ENCODE assay signal across 1 cellular context in the genomic region with DNA sequence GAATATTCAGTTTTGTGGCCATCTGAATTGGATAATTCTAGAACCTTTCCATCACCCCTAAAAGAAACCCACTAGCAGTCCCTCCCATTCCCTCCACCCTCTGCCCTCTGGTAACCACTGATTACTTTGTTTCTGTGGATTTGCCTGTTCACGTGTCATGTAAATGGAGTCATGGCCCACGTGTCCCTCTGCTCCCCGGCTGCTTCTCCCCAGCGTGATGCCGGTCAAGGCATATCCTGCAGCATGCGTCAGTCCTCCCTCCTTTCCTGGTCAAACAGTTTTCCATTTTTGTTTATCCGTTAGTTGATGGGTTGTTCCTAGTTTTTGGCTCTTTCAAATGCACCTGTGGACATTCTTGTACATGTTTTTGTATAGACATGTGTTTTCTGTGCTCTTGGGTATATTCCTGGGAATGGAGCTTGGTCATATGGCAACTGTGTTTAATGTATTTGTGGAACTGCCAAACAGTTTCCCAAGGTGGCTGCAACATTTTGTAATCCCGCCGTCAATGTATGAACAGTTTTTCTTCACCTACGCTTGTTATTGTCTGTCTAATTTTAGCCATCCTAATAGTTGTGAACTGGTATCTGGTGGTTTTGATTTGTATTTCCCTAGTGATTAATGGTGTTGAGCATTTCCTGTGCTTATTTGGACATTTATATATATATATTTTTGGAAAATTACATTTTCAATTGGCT.
TF ChIP-seq lines count a peak whose summit lies in the region.

No MANE protein-coding gene starts in this region.

TF ChIP-seq in K562, 482 proteins besides CTCF, POLR2A, EP300 and RAD21:
- TF ChIP-seq, protein P1, sequence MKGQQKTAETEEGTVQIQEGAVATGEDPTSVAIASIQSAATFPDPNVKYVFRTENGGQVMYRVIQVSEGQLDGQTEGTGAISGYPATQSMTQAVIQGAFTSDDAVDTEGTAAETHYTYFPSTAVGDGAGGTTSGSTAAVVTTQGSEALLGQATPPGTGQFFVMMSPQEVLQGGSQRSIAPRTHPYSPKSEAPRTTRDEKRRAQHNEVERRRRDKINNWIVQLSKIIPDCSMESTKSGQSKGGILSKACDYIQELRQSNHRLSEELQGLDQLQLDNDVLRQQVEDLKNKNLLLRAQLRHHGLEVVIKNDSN (CRISPR knock-in tag; IDR thresholded peaks at IDR 0.05): peak; percentile 34; the same call in 1 of the 2 replicates
- TF ChIP-seq, protein P2, sequence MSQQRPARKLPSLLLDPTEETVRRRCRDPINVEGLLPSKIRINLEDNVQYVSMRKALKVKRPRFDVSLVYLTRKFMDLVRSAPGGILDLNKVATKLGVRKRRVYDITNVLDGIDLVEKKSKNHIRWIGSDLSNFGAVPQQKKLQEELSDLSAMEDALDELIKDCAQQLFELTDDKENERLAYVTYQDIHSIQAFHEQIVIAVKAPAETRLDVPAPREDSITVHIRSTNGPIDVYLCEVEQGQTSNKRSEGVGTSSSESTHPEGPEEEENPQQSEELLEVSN (IDR thresholded peaks at IDR 0.05; ENCODE audit: borderline replicate concordance in 1 of 2, extremely low read depth in 1 of 2, insufficient read depth in 1 of 2, insufficient read length in 1 of 2, low read depth in 1 of 2, low read length in 1 of 2, poor library complexity in 1 of 2, severe bottlenecking in 1 of 2): peak in 1 of 2 experiments; percentile 33
- TF ChIP-seq, protein P3, sequence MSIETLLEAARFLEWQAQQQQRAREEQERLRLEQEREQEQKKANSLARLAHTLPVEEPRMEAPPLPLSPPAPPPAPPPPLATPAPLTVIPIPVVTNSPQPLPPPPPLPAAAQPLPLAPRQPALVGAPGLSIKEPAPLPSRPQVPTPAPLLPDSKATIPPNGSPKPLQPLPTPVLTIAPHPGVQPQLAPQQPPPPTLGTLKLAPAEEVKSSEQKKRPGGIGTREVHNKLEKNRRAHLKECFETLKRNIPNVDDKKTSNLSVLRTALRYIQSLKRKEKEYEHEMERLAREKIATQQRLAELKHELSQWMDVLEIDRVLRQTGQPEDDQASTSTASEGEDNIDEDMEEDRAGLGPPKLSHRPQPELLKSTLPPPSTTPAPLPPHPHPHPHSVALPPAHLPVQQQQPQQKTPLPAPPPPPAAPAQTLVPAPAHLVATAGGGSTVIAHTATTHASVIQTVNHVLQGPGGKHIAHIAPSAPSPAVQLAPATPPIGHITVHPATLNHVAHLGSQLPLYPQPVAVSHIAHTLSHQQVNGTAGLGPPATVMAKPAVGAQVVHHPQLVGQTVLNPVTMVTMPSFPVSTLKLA (conservative IDR thresholded peaks at IDR 0.05): peak; percentile 52 to 58; a peak in 1 of 4 replicates
- peak; percentile 23; the same call in 1 of the 2 replicates for TF ChIP-seq CBFA2T3 (IDR thresholded peaks at IDR 0.05)
- TF ChIP-seq, protein P4, sequence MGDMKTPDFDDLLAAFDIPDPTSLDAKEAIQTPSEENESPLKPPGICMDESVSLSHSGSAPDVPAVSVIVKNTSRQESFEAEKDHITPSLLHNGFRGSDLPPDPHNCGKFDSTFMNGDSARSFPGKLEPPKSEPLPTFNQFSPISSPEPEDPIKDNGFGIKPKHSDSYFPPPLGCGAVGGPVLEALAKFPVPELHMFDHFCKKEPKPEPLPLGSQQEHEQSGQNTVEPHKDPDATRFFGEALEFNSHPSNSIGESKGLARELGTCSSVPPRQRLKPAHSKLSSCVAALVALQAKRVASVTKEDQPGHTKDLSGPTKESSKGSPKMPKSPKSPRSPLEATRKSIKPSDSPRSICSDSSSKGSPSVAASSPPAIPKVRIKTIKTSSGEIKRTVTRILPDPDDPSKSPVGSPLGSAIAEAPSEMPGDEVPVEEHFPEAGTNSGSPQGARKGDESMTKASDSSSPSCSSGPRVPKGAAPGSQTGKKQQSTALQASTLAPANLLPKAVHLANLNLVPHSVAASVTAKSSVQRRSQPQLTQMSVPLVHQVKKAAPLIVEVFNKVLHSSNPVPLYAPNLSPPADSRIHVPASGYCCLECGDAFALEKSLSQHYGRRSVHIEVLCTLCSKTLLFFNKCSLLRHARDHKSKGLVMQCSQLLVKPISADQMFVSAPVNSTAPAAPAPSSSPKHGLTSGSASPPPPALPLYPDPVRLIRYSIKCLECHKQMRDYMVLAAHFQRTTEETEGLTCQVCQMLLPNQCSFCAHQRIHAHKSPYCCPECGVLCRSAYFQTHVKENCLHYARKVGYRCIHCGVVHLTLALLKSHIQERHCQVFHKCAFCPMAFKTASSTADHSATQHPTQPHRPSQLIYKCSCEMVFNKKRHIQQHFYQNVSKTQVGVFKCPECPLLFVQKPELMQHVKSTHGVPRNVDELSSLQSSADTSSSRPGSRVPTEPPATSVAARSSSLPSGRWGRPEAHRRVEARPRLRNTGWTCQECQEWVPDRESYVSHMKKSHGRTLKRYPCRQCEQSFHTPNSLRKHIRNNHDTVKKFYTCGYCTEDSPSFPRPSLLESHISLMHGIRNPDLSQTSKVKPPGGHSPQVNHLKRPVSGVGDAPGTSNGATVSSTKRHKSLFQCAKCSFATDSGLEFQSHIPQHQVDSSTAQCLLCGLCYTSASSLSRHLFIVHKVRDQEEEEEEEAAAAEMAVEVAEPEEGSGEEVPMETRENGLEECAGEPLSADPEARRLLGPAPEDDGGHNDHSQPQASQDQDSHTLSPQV (IDR thresholded peaks at IDR 0.05): 0 out of 2 replicates have a peak, but pooled peaks have one; percentile 21
- TF ChIP-seq, protein P5, sequence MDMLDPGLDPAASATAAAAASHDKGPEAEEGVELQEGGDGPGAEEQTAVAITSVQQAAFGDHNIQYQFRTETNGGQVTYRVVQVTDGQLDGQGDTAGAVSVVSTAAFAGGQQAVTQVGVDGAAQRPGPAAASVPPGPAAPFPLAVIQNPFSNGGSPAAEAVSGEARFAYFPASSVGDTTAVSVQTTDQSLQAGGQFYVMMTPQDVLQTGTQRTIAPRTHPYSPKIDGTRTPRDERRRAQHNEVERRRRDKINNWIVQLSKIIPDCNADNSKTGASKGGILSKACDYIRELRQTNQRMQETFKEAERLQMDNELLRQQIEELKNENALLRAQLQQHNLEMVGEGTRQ (CRISPR knock-in tag; IDR thresholded peaks at IDR 0.05): peak; percentile 30; the same call in 1 of the 2 replicates
- no peak for TF ChIP-seq BRF1 (IDR thresholded peaks at IDR 0.05; ENCODE audit: borderline replicate concordance, extremely low read depth, insufficient read length)
- TF ChIP-seq, protein P6, sequence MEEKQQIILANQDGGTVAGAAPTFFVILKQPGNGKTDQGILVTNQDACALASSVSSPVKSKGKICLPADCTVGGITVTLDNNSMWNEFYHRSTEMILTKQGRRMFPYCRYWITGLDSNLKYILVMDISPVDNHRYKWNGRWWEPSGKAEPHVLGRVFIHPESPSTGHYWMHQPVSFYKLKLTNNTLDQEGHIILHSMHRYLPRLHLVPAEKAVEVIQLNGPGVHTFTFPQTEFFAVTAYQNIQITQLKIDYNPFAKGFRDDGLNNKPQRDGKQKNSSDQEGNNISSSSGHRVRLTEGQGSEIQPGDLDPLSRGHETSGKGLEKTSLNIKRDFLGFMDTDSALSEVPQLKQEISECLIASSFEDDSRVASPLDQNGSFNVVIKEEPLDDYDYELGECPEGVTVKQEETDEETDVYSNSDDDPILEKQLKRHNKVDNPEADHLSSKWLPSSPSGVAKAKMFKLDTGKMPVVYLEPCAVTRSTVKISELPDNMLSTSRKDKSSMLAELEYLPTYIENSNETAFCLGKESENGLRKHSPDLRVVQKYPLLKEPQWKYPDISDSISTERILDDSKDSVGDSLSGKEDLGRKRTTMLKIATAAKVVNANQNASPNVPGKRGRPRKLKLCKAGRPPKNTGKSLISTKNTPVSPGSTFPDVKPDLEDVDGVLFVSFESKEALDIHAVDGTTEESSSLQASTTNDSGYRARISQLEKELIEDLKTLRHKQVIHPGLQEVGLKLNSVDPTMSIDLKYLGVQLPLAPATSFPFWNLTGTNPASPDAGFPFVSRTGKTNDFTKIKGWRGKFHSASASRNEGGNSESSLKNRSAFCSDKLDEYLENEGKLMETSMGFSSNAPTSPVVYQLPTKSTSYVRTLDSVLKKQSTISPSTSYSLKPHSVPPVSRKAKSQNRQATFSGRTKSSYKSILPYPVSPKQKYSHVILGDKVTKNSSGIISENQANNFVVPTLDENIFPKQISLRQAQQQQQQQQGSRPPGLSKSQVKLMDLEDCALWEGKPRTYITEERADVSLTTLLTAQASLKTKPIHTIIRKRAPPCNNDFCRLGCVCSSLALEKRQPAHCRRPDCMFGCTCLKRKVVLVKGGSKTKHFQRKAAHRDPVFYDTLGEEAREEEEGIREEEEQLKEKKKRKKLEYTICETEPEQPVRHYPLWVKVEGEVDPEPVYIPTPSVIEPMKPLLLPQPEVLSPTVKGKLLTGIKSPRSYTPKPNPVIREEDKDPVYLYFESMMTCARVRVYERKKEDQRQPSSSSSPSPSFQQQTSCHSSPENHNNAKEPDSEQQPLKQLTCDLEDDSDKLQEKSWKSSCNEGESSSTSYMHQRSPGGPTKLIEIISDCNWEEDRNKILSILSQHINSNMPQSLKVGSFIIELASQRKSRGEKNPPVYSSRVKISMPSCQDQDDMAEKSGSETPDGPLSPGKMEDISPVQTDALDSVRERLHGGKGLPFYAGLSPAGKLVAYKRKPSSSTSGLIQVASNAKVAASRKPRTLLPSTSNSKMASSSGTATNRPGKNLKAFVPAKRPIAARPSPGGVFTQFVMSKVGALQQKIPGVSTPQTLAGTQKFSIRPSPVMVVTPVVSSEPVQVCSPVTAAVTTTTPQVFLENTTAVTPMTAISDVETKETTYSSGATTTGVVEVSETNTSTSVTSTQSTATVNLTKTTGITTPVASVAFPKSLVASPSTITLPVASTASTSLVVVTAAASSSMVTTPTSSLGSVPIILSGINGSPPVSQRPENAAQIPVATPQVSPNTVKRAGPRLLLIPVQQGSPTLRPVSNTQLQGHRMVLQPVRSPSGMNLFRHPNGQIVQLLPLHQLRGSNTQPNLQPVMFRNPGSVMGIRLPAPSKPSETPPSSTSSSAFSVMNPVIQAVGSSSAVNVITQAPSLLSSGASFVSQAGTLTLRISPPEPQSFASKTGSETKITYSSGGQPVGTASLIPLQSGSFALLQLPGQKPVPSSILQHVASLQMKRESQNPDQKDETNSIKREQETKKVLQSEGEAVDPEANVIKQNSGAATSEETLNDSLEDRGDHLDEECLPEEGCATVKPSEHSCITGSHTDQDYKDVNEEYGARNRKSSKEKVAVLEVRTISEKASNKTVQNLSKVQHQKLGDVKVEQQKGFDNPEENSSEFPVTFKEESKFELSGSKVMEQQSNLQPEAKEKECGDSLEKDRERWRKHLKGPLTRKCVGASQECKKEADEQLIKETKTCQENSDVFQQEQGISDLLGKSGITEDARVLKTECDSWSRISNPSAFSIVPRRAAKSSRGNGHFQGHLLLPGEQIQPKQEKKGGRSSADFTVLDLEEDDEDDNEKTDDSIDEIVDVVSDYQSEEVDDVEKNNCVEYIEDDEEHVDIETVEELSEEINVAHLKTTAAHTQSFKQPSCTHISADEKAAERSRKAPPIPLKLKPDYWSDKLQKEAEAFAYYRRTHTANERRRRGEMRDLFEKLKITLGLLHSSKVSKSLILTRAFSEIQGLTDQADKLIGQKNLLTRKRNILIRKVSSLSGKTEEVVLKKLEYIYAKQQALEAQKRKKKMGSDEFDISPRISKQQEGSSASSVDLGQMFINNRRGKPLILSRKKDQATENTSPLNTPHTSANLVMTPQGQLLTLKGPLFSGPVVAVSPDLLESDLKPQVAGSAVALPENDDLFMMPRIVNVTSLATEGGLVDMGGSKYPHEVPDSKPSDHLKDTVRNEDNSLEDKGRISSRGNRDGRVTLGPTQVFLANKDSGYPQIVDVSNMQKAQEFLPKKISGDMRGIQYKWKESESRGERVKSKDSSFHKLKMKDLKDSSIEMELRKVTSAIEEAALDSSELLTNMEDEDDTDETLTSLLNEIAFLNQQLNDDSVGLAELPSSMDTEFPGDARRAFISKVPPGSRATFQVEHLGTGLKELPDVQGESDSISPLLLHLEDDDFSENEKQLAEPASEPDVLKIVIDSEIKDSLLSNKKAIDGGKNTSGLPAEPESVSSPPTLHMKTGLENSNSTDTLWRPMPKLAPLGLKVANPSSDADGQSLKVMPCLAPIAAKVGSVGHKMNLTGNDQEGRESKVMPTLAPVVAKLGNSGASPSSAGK (IDR thresholded peaks at IDR 0.05): peak; percentile 28; the same call in 1 of the 2 replicates
- peak; percentile 35; the same call in 1 of the 2 replicates for TF ChIP-seq CBFA2T2 (conservative IDR thresholded peaks at IDR 0.05)
- TF ChIP-seq ZNF324 (CRISPR knock-in tag; IDR thresholded peaks at IDR 0.05): no peak
- TF ChIP-seq EP400 (IDR thresholded peaks at IDR 0.05): peak; percentile 17; the same call in 1 of the 2 replicates
